ENCODE assay signal across 9 cellular contexts in genomic region chr13:24997367-24997967, GRCh38.
A peak's percentile ranks its signal among the peaks of the same experiment; 100 is the strongest.
DNase-seq lines count a peak whose midpoint lies in the region; ATAC-seq and TF ChIP-seq lines count a peak whose summit lies in the region.
"Had no signal": no experiment of that assay in that cellular context is flagged by ENCODE, and none has a peak within 500 bp of the region (broad histone marks: within the 10 kb centered on the region; RNA-seq: fewer than 3 reads in every experiment).

No MANE protein-coding gene starts in this region.

- WGBS in stomach, 5 donors = 28 to 32% (median 30%) methylated on average over 10 of the region's 10 CpGs

- TF ChIP-seq CTCF in HEK293 (tag by site-specific recombination; IDR thresholded peaks at IDR 0.05) = no peak
- peak; percentile 82 for TF ChIP-seq CTCF in RWPE1 (conservative IDR thresholded peaks at IDR 0.05; ENCODE audit: low read depth)
- TF ChIP-seq CTCF in stomach (IDR thresholded peaks at IDR 0.05) = peak in 4 of 7 experiments; percentile 55 to 69 (median 65)

- TF ChIP-seq EP300 in stomach (IDR thresholded peaks at IDR 0.05) = no peak

- H3K27me3 ChIP-seq in stomach = peaks cover 0 to 50% (median 5%) of the 10 kb centered on the region in 3 donors

- peak; percentile 45 for DNase-seq in NCI-H1092 treated with DMSO at 0.1 percent for 48 hours (lab: John Stamatoyannopoulos, UW)
- DNase-seq in NCI-H1092 (lab: John Stamatoyannopoulos, UW) = no peak
- DNase-seq in RWPE1 (ENCODE audit: low spot score) = peak; percentile 10
- DNase-seq in fibroblast of peridontal ligament (ENCODE audit: extremely low read depth) = peak; percentile 56
- no peak for DNase-seq in stomach
- no peak for DNase-seq in GM19238 (ENCODE audit: insufficient read length, low spot score)

- TF ChIP-seq POLR2A in stomach (IDR thresholded peaks at IDR 0.05) = no peak

- H3K27ac ChIP-seq in HEK293 (ENCODE audit: extremely low read depth, low read depth, low read length) (no peak overlapping the region), RWPE1 (no peak overlapping the region), stomach (no peak overlapping the region)
- H3K27ac ChIP-seq: BLaER1 treated with 17β-estradiol and CSF1 and Interleukin-3, amounts not matched to agents 10 nM and 100 nM had no signal

- CTCF ChIA-PET in HEK293 (lab: Yijun Ruan, JAX) = interaction anchor here (0.6 to 1.2 kb wide), 3 partner anchors 93 to 155 kb away, joined by 3 to 4 read pairs (median 3); no protein-coding TSS in a partner anchor
- CTCF ChIA-PET in RWPE1 (lab: Yijun Ruan, JAX) = interaction anchor here (0.8 kb wide), 1 partner anchor 295 kb away, joined by 3 read pairs; no protein-coding TSS in a partner anchor

- ATAC-seq in HG02840 (IDR thresholded peaks at IDR 0.05; ENCODE audit: low FRiP score, unreplicated experiment) = no peak

- H3K36me3 ChIP-seq in HEK293 (ENCODE audit: control insufficient read depth in 2 of 2, insufficient read depth in 1 of 2, low read length in 2 of 2) (no peaks in the 10 kb centered on the region), stomach (no peaks in the 10 kb centered on the region)
- H3K36me3 ChIP-seq: BLaER1 treated with 17β-estradiol and CSF1 and Interleukin-3, amounts not matched to agents 10 nM and 100 nM had no signal

- H3K4me1 ChIP-seq in HEK293 (ENCODE audit: control insufficient read depth, insufficient read depth, low read length) (no peaks in the 10 kb centered on the region), stomach (no peaks in the 10 kb centered on the region)

- intact Hi-C loops in stomach (cut with DNase I; ENCODE audit: low total_unique reads) = no loop called here

- H3K4me3 ChIP-seq in HEK293 (ENCODE audit: low read depth, low read length) (no peak overlapping the region), stomach (no peak overlapping the region)
- H3K4me3 ChIP-seq: BLaER1 treated with 17β-estradiol and CSF1 and Interleukin-3, amounts not matched to agents 10 nM and 100 nM had no signal

- POLR2A ChIA-PET in HEK293 (lab: Yijun Ruan, JAX) = no interaction called here
- POLR2A ChIA-PET in RWPE1 (lab: Yijun Ruan, JAX; ENCODE audit: low non-redundant PET) = no interaction called here

- H3K9me3 ChIP-seq in HEK293 (ENCODE audit: control insufficient read depth, insufficient read depth, low read depth, low read length) (no peaks in the 10 kb centered on the region), stomach (no peaks in the 10 kb centered on the region)
- H3K9me3 ChIP-seq: BLaER1 treated with 17β-estradiol and CSF1 and Interleukin-3, amounts not matched to agents 10 nM and 100 nM had no signal

TF ChIP-seq in HEK293, 187 proteins besides CTCF, POLR2A, EP300 and RAD21:
- TF ChIP-seq, protein P1, sequence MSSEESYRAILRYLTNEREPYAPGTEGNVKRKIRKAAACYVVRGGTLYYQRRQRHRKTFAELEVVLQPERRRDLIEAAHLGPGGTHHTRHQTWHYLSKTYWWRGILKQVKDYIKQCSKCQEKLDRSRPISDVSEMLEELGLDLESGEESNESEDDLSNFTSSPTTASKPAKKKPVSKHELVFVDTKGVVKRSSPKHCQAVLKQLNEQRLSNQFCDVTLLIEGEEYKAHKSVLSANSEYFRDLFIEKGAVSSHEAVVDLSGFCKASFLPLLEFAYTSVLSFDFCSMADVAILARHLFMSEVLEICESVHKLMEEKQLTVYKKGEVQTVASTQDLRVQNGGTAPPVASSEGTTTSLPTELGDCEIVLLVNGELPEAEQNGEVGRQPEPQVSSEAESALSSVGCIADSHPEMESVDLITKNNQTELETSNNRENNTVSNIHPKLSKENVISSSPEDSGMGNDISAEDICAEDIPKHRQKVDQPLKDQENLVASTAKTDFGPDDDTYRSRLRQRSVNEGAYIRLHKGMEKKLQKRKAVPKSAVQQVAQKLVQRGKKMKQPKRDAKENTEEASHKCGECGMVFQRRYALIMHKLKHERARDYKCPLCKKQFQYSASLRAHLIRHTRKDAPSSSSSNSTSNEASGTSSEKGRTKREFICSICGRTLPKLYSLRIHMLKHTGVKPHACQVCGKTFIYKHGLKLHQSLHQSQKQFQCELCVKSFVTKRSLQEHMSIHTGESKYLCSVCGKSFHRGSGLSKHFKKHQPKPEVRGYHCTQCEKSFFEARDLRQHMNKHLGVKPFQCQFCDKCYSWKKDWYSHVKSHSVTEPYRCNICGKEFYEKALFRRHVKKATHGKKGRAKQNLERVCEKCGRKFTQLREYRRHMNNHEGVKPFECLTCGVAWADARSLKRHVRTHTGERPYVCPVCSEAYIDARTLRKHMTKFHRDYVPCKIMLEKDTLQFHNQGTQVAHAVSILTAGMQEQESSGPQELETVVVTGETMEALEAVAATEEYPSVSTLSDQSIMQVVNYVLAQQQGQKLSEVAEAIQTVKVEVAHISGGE (tag by site-specific recombination; conservative IDR thresholded peaks at IDR 0.05; ENCODE audit: low read depth) = no peak
- no peak for TF ChIP-seq ZNF223 (tag by site-specific recombination; IDR thresholded peaks at IDR 0.05)
- TF ChIP-seq ZNF654 (tag by site-specific recombination; IDR thresholded peaks at IDR 0.05; ENCODE audit: low read depth) = peak; percentile 55
- TF ChIP-seq MYNN (tag by site-specific recombination; IDR thresholded peaks at IDR 0.05; ENCODE audit: borderline replicate concordance) = no peak
- no peak for TF ChIP-seq PRDM6 (tag by site-specific recombination; IDR thresholded peaks at IDR 0.05)
- no peak for TF ChIP-seq ZNF501 (tag by site-specific recombination; IDR thresholded peaks at IDR 0.05)

Comparison
In these comparisons a context has a peak if more than half of its experiments do, and no peak if none do; other contexts are left out.
1. DNase-seq: peak in NCI-H1092 treated with DMSO at 0.1 percent for 48 hours (single experiment), RWPE1 (single experiment) and fibroblast of peridontal ligament (single experiment); none in NCI-H1092 (single experiment), stomach (single experiment) and GM19238 (single experiment).